In the genomic region with DNA sequence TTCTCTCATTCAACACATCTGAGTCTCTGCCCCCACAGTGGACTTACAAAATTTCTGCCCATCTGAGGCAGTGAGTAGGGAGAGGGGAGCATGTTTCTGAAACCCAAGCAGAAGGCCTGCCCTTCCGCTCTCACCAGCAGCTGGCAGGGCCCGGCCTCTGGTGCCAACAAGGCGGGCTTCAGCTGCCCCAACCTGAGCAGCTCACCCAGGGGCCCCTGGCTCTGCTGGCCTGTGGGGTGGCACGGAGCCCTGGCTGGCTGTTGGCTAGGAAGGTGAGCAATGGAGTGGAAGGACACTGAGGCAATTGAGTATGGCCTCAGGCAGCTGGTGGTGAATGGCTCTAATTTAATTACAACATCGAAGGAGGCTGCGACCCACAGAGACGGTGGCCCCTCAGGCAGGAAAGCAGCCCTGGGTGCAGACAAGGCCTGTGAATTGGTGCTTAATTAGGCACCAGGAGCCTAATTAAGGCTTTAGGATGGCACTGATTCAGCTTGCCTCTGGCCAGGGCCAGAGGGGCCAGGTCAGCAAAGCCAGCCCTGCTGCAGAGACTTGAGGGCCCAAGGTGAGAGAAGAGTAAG, we compare ENCODE assay signal across 18 cellular contexts.
DNase-seq lines count a peak whose midpoint lies in the region; ATAC-seq and TF ChIP-seq lines count a peak whose summit lies in the region.
"Had no signal": no experiment of that assay in that cellular context is flagged by ENCODE, and none has a peak within 500 bp of the region (broad histone marks: within the 10 kb centered on the region; RNA-seq: fewer than 3 reads in every experiment).

No MANE protein-coding gene starts in this region.

- peak; percentile 48 for DNase-seq in NCI-H82 (lab: John Stamatoyannopoulos, UW)
- no peak for DNase-seq in NCI-H82 treated with DMSO at 0.1 percent for 48 hours (lab: John Stamatoyannopoulos, UW; ENCODE audit: unreplicated experiment)
- peak; percentile 72 for DNase-seq in NCI-H69 (lab: John Stamatoyannopoulos, UW)
- peak; percentile 38 for DNase-seq in neural progenitor cell (ENCODE audit: low spot score)
- DNase-seq in NCI-H1092 (lab: John Stamatoyannopoulos, UW): no peak
- DNase-seq: 8988T; Calu3; CD8-positive, alpha-beta T cell; DMS79 treated with DMSO at 0.1 percent for 48 hours; GOT3; H7; HFFc6 had no signal

- peaks cover 6% of the 10 kb centered on the region for H4K20me1 ChIP-seq in neural progenitor cell (ENCODE audit: low read depth)
- H4K20me1 ChIP-seq: BLaER1 treated with 17β-estradiol and CSF1 and Interleukin-3, amounts not matched to agents 10 nM and 100 nM had no signal

- H3K9ac ChIP-seq in neural progenitor cell: no peak overlapping the region
- H3K9ac ChIP-seq: BLaER1 treated with 17β-estradiol and CSF1 and Interleukin-3, amounts not matched to agents 10 nM and 100 nM had no signal

- H3K4me1 ChIP-seq in neural progenitor cell: peaks cover 22% of the 10 kb centered on the region

- H2AFZ ChIP-seq in neural progenitor cell (replicated peaks): no peak overlapping the region

- no peak overlapping the region for H3K27ac ChIP-seq in neural progenitor cell
- H3K27ac ChIP-seq: BLaER1 treated with 17β-estradiol and CSF1 and Interleukin-3, amounts not matched to agents 10 nM and 100 nM had no signal

- H3K36me3 Mint-ChIP-seq in neural progenitor cell: peaks cover 58% of the 10 kb centered on the region
- H3K36me3 Mint-ChIP-seq: CD8-positive, alpha-beta T cell had no signal

- H3K4me1 Mint-ChIP-seq in neural progenitor cell: peaks cover 7% of the 10 kb centered on the region

- no peak for TF ChIP-seq CTCF in neural progenitor cell (IDR thresholded peaks at IDR 0.05)

- no peaks in the 10 kb centered on the region for H3K79me2 ChIP-seq in neural progenitor cell (ENCODE audit: low read depth)

- ATAC-seq in HG02938 (IDR thresholded peaks at IDR 0.05; ENCODE audit: unreplicated experiment): no peak
- ATAC-seq in HG03457 (IDR thresholded peaks at IDR 0.05; ENCODE audit: unreplicated experiment): no peak
- ATAC-seq: CD8-positive, alpha-beta T cell; GM12878; HCT116; HepG2 had no signal

- H3K36me3 ChIP-seq in neural progenitor cell: no peaks in the 10 kb centered on the region

- H3K4me3 ChIP-seq in neural progenitor cell: no peak overlapping the region
- H3K4me3 ChIP-seq: BLaER1 treated with 17β-estradiol and CSF1 and Interleukin-3, amounts not matched to agents 10 nM and 100 nM; GM12878 had no signal

- H3K27ac Mint-ChIP-seq in neural progenitor cell: no peak overlapping the region
- H3K27ac Mint-ChIP-seq: CD8-positive, alpha-beta T cell; HFFc6 had no signal

- no peaks in the 10 kb centered on the region for H3K9me3 ChIP-seq in neural progenitor cell (ENCODE audit: low read depth)
- H3K9me3 ChIP-seq: BLaER1 treated with 17β-estradiol and CSF1 and Interleukin-3, amounts not matched to agents 10 nM and 100 nM had no signal

- no peaks in the 10 kb centered on the region for H3K9me3 Mint-ChIP-seq in neural progenitor cell
- H3K9me3 Mint-ChIP-seq: CD8-positive, alpha-beta T cell had no signal

- H3K27me3 Mint-ChIP-seq in neural progenitor cell (ENCODE audit: insufficient read depth, low read depth): peaks cover 6% of the 10 kb centered on the region

- peak overlapping the region; percentile 3 for H3K4me2 ChIP-seq in neural progenitor cell
- H3K4me2 ChIP-seq: BLaER1 treated with 17β-estradiol and CSF1 and Interleukin-3, amounts not matched to agents 10 nM and 100 nM had no signal

- H3K4me3 Mint-ChIP-seq in neural progenitor cell: no peak overlapping the region
- H3K4me3 Mint-ChIP-seq: CD8-positive, alpha-beta T cell; HFFc6 had no signal

- no peaks in the 10 kb centered on the region for H3K27me3 ChIP-seq in neural progenitor cell
- H3K27me3 ChIP-seq: BLaER1 treated with 17β-estradiol and CSF1 and Interleukin-3, amounts not matched to agents 10 nM and 100 nM had no signal

- H3F3A ChIP-seq in neural progenitor cell (ENCODE audit: low read depth): no peaks in the 10 kb centered on the region

Comparison
In these comparisons a context has a peak if more than half of its experiments do, and no peak if none do; other contexts are left out.
1. DNase-seq: peak in NCI-H82 (single experiment), NCI-H69 (single experiment) and neural progenitor cell (single experiment); none in NCI-H82 treated with DMSO at 0.1 percent for 48 hours (single experiment) and NCI-H1092 (single experiment).